In the genomic region with DNA sequence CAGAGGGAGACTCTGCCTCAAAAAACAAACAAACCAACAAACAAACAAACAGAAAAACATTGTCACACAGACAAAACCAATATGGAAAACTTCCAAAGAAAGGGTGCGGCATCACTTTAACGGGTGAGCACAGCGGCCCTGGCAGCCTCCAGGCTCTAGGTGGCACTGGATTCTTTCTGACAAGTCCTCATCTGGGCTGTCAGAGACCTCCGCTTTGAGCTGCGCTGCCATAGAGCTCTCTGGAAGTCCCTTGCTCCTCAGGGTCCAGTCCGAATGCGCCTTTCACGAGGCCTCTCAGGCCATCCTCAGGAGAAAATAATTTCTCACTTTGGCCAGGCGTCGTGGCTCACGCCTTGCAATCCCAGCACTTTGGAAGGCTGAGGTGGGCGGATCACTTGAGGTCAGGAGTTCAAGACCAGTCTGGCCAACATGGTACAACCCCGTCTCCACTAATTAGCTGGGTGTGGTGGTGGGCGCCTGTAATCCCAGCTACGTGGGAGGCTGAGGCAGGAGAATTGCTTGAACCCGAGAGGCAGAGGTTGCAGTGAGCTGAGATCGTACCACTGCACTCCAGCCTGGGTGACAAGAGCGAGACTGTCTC, we compare ENCODE assay signal across 6 cellular contexts.
A peak's percentile ranks its signal among the peaks of the same experiment; 100 is the strongest.
DNase-seq lines count a peak whose midpoint lies in the region; ATAC-seq and TF ChIP-seq lines count a peak whose summit lies in the region.
"Not testable (repeated sequence)": the region's sequence is repeated elsewhere in the genome, so short reads cannot be mapped to it uniquely, and the experiment has no call there.

No MANE protein-coding gene starts in this region.

- not testable (repeated sequence) for H4K20me1 ChIP-seq in Loucy (ENCODE audit: insufficient read depth, low read length, poor library complexity, severe bottlenecking); OCI-LY1 (ENCODE audit: insufficient read depth, low read length)

- H3K4me3 ChIP-seq in Loucy (ENCODE audit: low read length, poor library complexity, severe bottlenecking); OCI-LY1 (ENCODE audit: low read depth, low read length, poor library complexity, severe bottlenecking): not testable (repeated sequence)

- H2AFZ ChIP-seq in Loucy (ENCODE audit: low read length); OCI-LY1 (ENCODE audit: low read length): not testable (repeated sequence)

- not testable (repeated sequence) for H3K9me3 Mint-ChIP-seq in stimulated activated memory B cell treated with anti-CD40 and anti-IgM and Interleukin-4, amounts not matched to agents 10 μg/mL and 1 μg/mL and 100 μg/mL, for 72 hours

- H3K9me3 ChIP-seq in Loucy (ENCODE audit: insufficient read depth, low read depth, low read length); OCI-LY1 (ENCODE audit: low read length): not testable (repeated sequence)

- TF ChIP-seq CTCF in Loucy (conservative IDR thresholded peaks at IDR 0.05; ENCODE audit: low read length) (peak; percentile 57), OCI-LY1 (IDR thresholded peaks at IDR 0.05; ENCODE audit: low read length) (peak; percentile 14; the same call in 1 of the 2 replicates), VCaP (conservative IDR thresholded peaks at IDR 0.05) (peak; percentile 55)

- not testable (repeated sequence) for H3K27me3 ChIP-seq in Loucy (ENCODE audit: insufficient read depth, low read length, poor library complexity, severe bottlenecking); OCI-LY1 (ENCODE audit: insufficient read depth, low read length)

- peaks cover 33% of the 10 kb centered on the region for H3K4me1 Mint-ChIP-seq in stimulated activated memory B cell treated with anti-CD40 and anti-IgM and Interleukin-4, amounts not matched to agents 10 μg/mL and 1 μg/mL and 100 μg/mL, for 72 hours

- not testable (repeated sequence) for ATAC-seq in stimulated activated memory B cell treated with anti-CD40 and anti-IgM and Interleukin-4, amounts not matched to agents 10 μg/mL and 1 μg/mL and 100 μg/mL, for 72 hours

- not testable (repeated sequence) for TF ChIP-seq POLR2A in erythroblast (IDR thresholded peaks at IDR 0.05; ENCODE audit: low read length)

- H3K36me3 Mint-ChIP-seq in stimulated activated memory B cell treated with anti-CD40 and anti-IgM and Interleukin-4, amounts not matched to agents 10 μg/mL and 1 μg/mL and 100 μg/mL, for 72 hours, result peaks cover 39% of the 10 kb centered on the region

- H3K4me3 Mint-ChIP-seq in stimulated activated memory B cell treated with anti-CD40 and anti-IgM and Interleukin-4, amounts not matched to agents 10 μg/mL and 1 μg/mL and 100 μg/mL, for 72 hours, result not testable (repeated sequence)

- H3K27me3 Mint-ChIP-seq in stimulated activated memory B cell treated with anti-CD40 and anti-IgM and Interleukin-4, amounts not matched to agents 10 μg/mL and 1 μg/mL and 100 μg/mL, for 72 hours, result not testable (repeated sequence)

- H3K4me1 ChIP-seq in Loucy (ENCODE audit: insufficient read depth, low read length, poor library complexity, severe bottlenecking) (peaks cover 36% of the 10 kb centered on the region), OCI-LY1 (ENCODE audit: insufficient read depth, low read length, severe bottlenecking) (peaks cover 13% of the 10 kb centered on the region)

- H3K4me2 ChIP-seq in Loucy (ENCODE audit: low read depth, low read length, poor library complexity, severe bottlenecking); OCI-LY1 (ENCODE audit: low read length): not testable (repeated sequence)

- H3K9ac ChIP-seq in Loucy (ENCODE audit: low read depth, low read length, poor library complexity, severe bottlenecking); OCI-LY1 (ENCODE audit: low read length): not testable (repeated sequence)

- peaks cover 37% of the 10 kb centered on the region; the same call in 1 of the 2 replicates for H3K36me3 ChIP-seq in Loucy (ENCODE audit: insufficient read depth, low read length)
- peaks cover 50% of the 10 kb centered on the region for H3K36me3 ChIP-seq in OCI-LY1 (ENCODE audit: insufficient read depth, low read length)

- peak overlapping the region; percentile 64 for H3K27ac Mint-ChIP-seq in stimulated activated memory B cell treated with anti-CD40 and anti-IgM and Interleukin-4, amounts not matched to agents 10 μg/mL and 1 μg/mL and 100 μg/mL, for 72 hours

- not testable (repeated sequence) for H3F3A ChIP-seq in Loucy (ENCODE audit: low read depth); OCI-LY1 (ENCODE audit: insufficient read depth, low read length)

- peaks cover 23% of the 10 kb centered on the region for H3K79me2 ChIP-seq in Loucy (ENCODE audit: insufficient read depth, low read length)
- peaks cover 12% of the 10 kb centered on the region; the same call in 1 of the 2 replicates for H3K79me2 ChIP-seq in OCI-LY1 (ENCODE audit: insufficient read depth, low read length)

- H3K9me2 ChIP-seq in Loucy (replicated peaks; ENCODE audit: low read depth, low read length); OCI-LY1 (ENCODE audit: low read depth, low read length): not testable (repeated sequence)

- not testable (repeated sequence) for H3K27ac ChIP-seq in OCI-LY1 (ENCODE audit: low read depth, low read length, poor library complexity, severe bottlenecking); VCaP

- peak; percentile 37 for DNase-seq in ELF-1 (ENCODE audit: low read depth, low spot score)
- DNase-seq in erythroblast (lab: John Stamatoyannopoulos, UW), result peak; percentile 11 to 34
